In the genomic region with DNA sequence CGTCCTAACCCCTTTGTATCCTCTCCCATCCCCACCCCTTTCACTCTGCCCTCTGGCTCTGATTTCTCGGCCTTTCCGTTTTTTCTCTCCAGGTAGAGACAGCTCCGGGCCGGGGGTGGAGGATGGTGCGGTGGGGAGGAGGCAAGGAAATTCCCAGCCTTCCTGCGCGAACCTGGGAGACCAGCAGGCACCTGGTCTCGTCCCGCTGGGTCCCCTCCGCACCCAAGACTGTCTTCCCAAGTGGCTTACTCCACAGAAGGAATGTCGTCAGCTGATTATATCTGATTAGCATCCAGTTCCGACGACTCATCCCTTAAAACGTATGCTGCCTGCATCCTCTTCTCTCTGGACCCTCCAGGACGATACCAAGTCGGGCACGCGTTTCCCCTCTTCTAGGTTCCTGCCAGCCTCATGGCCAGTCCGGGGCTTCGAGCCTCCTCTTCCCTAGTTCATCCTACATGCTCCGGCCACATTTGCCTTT, we compare ENCODE assay signal across 8 cellular contexts. TPM values are rescaled to one million over a fixed set of nuclear protein-coding genes. Genes with fewer than 3 reads are reported as not detected.
A peak's percentile ranks its signal among the peaks of the same experiment; 100 is the strongest.
DNase-seq lines count a peak whose midpoint lies in the region; TF ChIP-seq lines count a peak whose summit lies in the region.

No MANE protein-coding gene starts in this region.

- peak in 2 of 3 experiments; percentile 33 to 48 for DNase-seq in NCI-H1417 (lab: John Stamatoyannopoulos, UW)
- no peak for DNase-seq in NCI-H1417 treated with DMSO at 0.1 percent for 48 hours (lab: John Stamatoyannopoulos, UW)
- peak; percentile 51 for DNase-seq in SK-N-SH
- DNase-seq in fibroblast of gingiva (ENCODE audit: low read depth), result peak; percentile 12
- DNase-seq in progenitor cell of endocrine pancreas (ENCODE audit: low spot score, unreplicated experiment), result no peak
- DNase-seq in CD1c-positive myeloid dendritic cell (ENCODE audit: extremely low spot score), result no peak
- no peak for DNase-seq in NCI-H2227 treated with DMSO at 0.1 percent for 48 hours (lab: John Stamatoyannopoulos, UW)
- no peak for DNase-seq in NCI-H446 (lab: John Stamatoyannopoulos, UW)

- TF ChIP-seq RAD21 in SK-N-SH (IDR thresholded peaks at IDR 0.05; ENCODE audit: low read length), result no peak

- H3K27ac Mint-ChIP-seq in progenitor cell of endocrine pancreas, result peak overlapping the region; percentile 57

- H4K20me1 ChIP-seq in SK-N-SH (ENCODE audit: insufficient read depth), result no peaks in the 10 kb centered on the region

- H3K4me3 ChIP-seq in SK-N-SH (ENCODE audit: low read depth in 2 of 2, low read length in 1 of 2), result peak overlapping the region; percentile 66 to 76

- peaks cover 24% of the 10 kb centered on the region for H3K4me1 Mint-ChIP-seq in progenitor cell of endocrine pancreas (ENCODE audit: low read depth)

- H3K79me2 ChIP-seq in SK-N-SH (ENCODE audit: insufficient read depth), result peaks cover 13% of the 10 kb centered on the region

- no peak for TF ChIP-seq CTCF in SK-N-SH (IDR thresholded peaks at IDR 0.05)
- TF ChIP-seq CTCF in progenitor cell of endocrine pancreas (IDR thresholded peaks at IDR 0.05; ENCODE audit: unreplicated experiment), result no peak

- H3K4me2 ChIP-seq in SK-N-SH, result peak overlapping the region; percentile 98

- 10% methylated on average over 22 of the region's 22 CpGs for WGBS in SK-N-SH (ENCODE audit: low lambda C conversion rate)

- H3K9ac ChIP-seq in SK-N-SH, result peak overlapping the region; percentile 94

- H3F3A ChIP-seq in SK-N-SH (replicated peaks; ENCODE audit: insufficient read depth), result peaks cover 44% of the 10 kb centered on the region

- peaks cover 2% of the 10 kb centered on the region for H3K36me3 Mint-ChIP-seq in progenitor cell of endocrine pancreas (ENCODE audit: insufficient read depth)

- H3K36me3 ChIP-seq in SK-N-SH (replicated peaks in 1 of 2; ENCODE audit: control insufficient read depth in 1 of 2, insufficient read depth in 2 of 2, low read length in 1 of 2), result peaks cover 0 to 28% of the 10 kb centered on the region in 2 experiments

- H2AFZ ChIP-seq in SK-N-SH (ENCODE audit: low read depth), result peak overlapping the region; percentile 86

- H3K9me3 Mint-ChIP-seq in progenitor cell of endocrine pancreas (ENCODE audit: low read depth), result no peaks in the 10 kb centered on the region

- POLR2A ChIA-PET in SK-N-SH (lab: Yijun Ruan, JAX), result no interaction called here

- no peaks in the 10 kb centered on the region for H3K9me2 ChIP-seq in SK-N-SH

- no peak for TF ChIP-seq EP300 in SK-N-SH (IDR thresholded peaks at IDR 0.05; ENCODE audit: borderline replicate concordance in 1 of 2, low read depth in 1 of 2, low read length in 1 of 2)

- H3K27ac ChIP-seq in SK-N-SH (ENCODE audit: low read depth in 2 of 2, low read length in 1 of 2), result peak overlapping the region in 1 of 2 experiments; percentile 98; a peak in 2 of 4 replicates

- no peaks in the 10 kb centered on the region for H3K27me3 ChIP-seq in SK-N-SH (ENCODE audit: insufficient read depth)

- H3K4me3 Mint-ChIP-seq in progenitor cell of endocrine pancreas (ENCODE audit: low read depth), result peak overlapping the region; percentile 80

- H3K9me3 ChIP-seq in SK-N-SH, result no peaks in the 10 kb centered on the region

- H3K4me1 ChIP-seq in SK-N-SH (ENCODE audit: control insufficient read depth in 1 of 2, insufficient read depth in 2 of 2, low read depth in 1 of 2, low read length in 1 of 2), result peaks cover 9 to 37% of the 10 kb centered on the region in 2 experiments; a peak in 3 of 4 replicates

- H3K27me3 Mint-ChIP-seq in progenitor cell of endocrine pancreas, result peaks cover 23% of the 10 kb centered on the region

- CTCF ChIA-PET in SK-N-SH (lab: Yijun Ruan, JAX), result interaction anchor here (1.1 to 3.4 kb wide), 7 partner anchors 9 to 1277 kb away, joined by 3 to 21 read pairs (median 4); no protein-coding TSS in a partner anchor

TF ChIP-seq in SK-N-SH, 30 proteins besides CTCF, POLR2A, EP300 and RAD21:
- no peak for TF ChIP-seq CHD2 (IDR thresholded peaks at IDR 0.05; ENCODE audit: low read length, partially characterized antibody)
- no peak for TF ChIP-seq POLR2AphosphoS5 (IDR thresholded peaks at IDR 0.05; ENCODE audit: low read depth, low read length)
- TF ChIP-seq MEF2A (IDR thresholded peaks at IDR 0.05; ENCODE audit: borderline replicate concordance, low read depth), result no peak
- TF ChIP-seq, protein P1, sequence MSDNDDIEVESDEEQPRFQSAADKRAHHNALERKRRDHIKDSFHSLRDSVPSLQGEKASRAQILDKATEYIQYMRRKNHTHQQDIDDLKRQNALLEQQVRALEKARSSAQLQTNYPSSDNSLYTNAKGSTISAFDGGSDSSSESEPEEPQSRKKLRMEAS (IDR thresholded peaks at IDR 0.05; ENCODE audit: low read depth), result peak; percentile 56

RNA-seq across cellular contexts. Expression of a gene that starts 42.2 kb away (rescaled TPM):
- polyA plus RNA-seq in SK-N-SH (2012; rRNA removed), result 21.4 and 29.1 TPM in 2 replicates
- 11.9 and 12.2 TPM in 2 replicates for polyA plus RNA-seq in SK-N-SH (2012; cell fraction: cytosol; rRNA removed)
- 71.2 and 143 TPM in 2 replicates for polyA plus RNA-seq in SK-N-SH (2012; cell fraction: nucleus; rRNA removed)
- total RNA-seq in progenitor cell of endocrine pancreas, result 82.2 and 91.5 TPM in 2 replicates

Comparison
In these comparisons a context has a peak if more than half of its experiments do, and no peak if none do; other contexts are left out.
1. DNase-seq: peak in NCI-H1417 (2 of 3), SK-N-SH (single experiment) and fibroblast of gingiva (single experiment); none in NCI-H1417 treated with DMSO at 0.1 percent for 48 hours (single experiment), progenitor cell of endocrine pancreas (single experiment), CD1c-positive myeloid dendritic cell (single experiment), NCI-H2227 treated with DMSO at 0.1 percent for 48 hours (single experiment) and NCI-H446 (0 of 2).